18 cellular contexts compared by ENCODE assay signal in the genomic region with DNA sequence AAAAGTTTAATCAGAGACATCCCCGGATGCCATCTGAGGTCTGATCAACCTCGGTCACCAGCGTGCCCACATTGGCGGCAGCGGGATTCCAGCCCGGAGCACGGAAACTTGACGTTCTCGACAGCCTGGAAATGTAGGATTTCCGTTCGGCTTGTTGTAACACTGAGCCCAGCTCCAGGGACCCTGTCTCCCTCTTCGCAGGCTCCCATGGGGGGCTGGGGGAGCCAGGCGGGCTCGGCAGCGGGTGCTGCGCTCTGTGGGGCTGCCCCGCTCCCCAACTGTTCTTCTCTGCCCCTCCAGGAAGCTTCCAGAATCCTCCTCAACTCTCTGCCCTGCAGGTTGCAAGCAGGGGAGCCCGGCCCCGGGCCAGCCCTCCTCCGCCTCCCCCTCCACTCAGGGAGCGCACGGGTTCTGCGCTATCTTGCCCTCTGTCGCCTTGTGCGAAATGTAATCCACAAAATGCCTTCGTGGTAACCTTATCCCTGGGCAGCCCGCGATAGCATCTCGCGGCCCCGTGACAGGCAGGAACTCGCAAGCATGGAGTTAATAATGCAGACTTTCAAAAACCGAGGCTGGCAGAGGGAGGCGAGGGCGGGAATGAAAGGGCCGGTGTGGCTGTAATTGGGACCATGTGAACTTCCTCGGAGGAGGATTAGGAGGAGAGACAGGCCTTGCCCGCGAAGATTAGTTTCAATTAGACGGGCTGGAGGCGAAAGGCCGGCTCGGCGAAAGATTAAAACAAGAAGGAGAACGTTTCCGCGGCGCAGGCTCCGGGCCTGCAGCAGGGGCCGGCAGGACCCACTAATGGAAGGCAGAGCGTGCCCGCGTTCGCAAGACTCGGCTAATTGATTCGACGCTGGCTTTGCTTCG.
"Had no signal": no experiment of that assay in that cellular context is flagged by ENCODE, and none has a peak within 500 bp of the region (broad histone marks: within the 10 kb centered on the region; RNA-seq: fewer than 3 reads in every experiment).

No MANE protein-coding gene starts in this region.

- H3K9me3 ChIP-seq: sigmoid colon, thoracic aorta, vagina had no signal

- DNase-seq: activated CD4-positive, alpha-beta T cell treated with anti-CD3 and anti-CD28 coated beads for 4 hours; activated CD4-positive, alpha-beta T cell treated with anti-CD3 and anti-CD28 coated beads, Interleukin-2, amount 50 U/mL, for 48 hours; activated CD4-positive, CD25-positive, alpha-beta regulatory T cell; activated CD8-positive, alpha-beta memory T cell treated with anti-CD3 and anti-CD28 coated beads, Interleukin-2, amount 50 U/mL, for 48 hours; activated naive CD4-positive, alpha-beta T cell treated with Interleukin-2 at 50 U/mL for 16 hours; activated naive CD8-positive, alpha-beta T cell treated with anti-CD3 and anti-CD28 coated beads for 36 hours; activated T-cell treated with anti-CD3 and anti-CD28 coated beads, Interleukin-2, amount 50 U/mL, for 4 hours; effector CD4-positive, alpha-beta T cell; mesenchymal stem cell; sigmoid colon; stimulated activated CD4-positive, alpha-beta T cell treated with anti-CD3 and anti-CD28 coated beads, Interleukin-2, amount 100 ng/mL, for 48 hours; stimulated activated CD8-positive, alpha-beta memory T cell treated with anti-CD3 and anti-CD28 coated beads, Interleukin-4, amount 100 ng/mL, for 48 hours; stimulated activated naive B cell treated with anti-CD40 and anti-IgM and Interleukin-4, amounts not matched to agents 10 μg/mL and 1 μg/mL and 100 μg/mL, for 72 hours; T1000 had no signal

- ATAC-seq: activated T-cell treated with anti-CD3 and anti-CD28 coated beads, Interleukin-2, amount 50 U/mL, for 4 hours; stimulated activated naive B cell treated with anti-CD40 and anti-IgM and Interleukin-4, amounts not matched to agents 10 μg/mL and 1 μg/mL and 100 μg/mL, for 72 hours had no signal

- FAIRE-seq: endometrium had no signal

- H3K36me3 ChIP-seq: sigmoid colon, thoracic aorta, vagina had no signal

- H3K4me1 ChIP-seq: sigmoid colon, vagina had no signal

- H3K27ac ChIP-seq: sigmoid colon, thoracic aorta, vagina had no signal

- H3K4me2 ChIP-seq: smooth muscle cell had no signal

- H3K4me3 ChIP-seq: sigmoid colon, smooth muscle cell, thoracic aorta, vagina had no signal
